Comparison of ENCODE assay signal across 20 cellular contexts in genomic region chrX:14267224-14267623, GRCh38.
A peak's percentile ranks its signal among the peaks of the same experiment; 100 is the strongest.
DNase-seq lines count a peak whose midpoint lies in the region; ATAC-seq, FAIRE-seq and TF ChIP-seq lines count a peak whose summit lies in the region.
"Had no signal": no experiment of that assay in that cellular context is flagged by ENCODE, and none has a peak within 500 bp of the region (broad histone marks: within the 10 kb centered on the region; RNA-seq: fewer than 3 reads in every experiment).

No MANE protein-coding gene starts in this region.

- no peaks in the 10 kb centered on the region for H3K79me2 ChIP-seq in astrocyte (ENCODE audit: insufficient read depth, low read length)

- H4K20me1 ChIP-seq in astrocyte (ENCODE audit: insufficient read depth, low read length) = no peaks in the 10 kb centered on the region
- H4K20me1 ChIP-seq: BLaER1 had no signal

- H3K27me3 ChIP-seq in astrocyte (ENCODE audit: insufficient read depth, low read length) (no peaks in the 10 kb centered on the region), small intestine (ENCODE audit: control insufficient read depth in 2 of 2, insufficient read depth in 2 of 2, low read length in 2 of 2) (no peaks in the 10 kb centered on the region)

- H3K27me3 Mint-ChIP-seq in astrocyte (ENCODE audit: low read depth, unreplicated experiment) = no peaks in the 10 kb centered on the region
- H3K27me3 Mint-ChIP-seq: B cell; CD4-positive, alpha-beta T cell had no signal

- H3K4me2 ChIP-seq in astrocyte (ENCODE audit: low read length) = no peak overlapping the region
- H3K4me2 ChIP-seq: BLaER1, GM23338 had no signal

- no peak overlapping the region for H3K4me3 Mint-ChIP-seq in astrocyte (ENCODE audit: unreplicated experiment)
- H3K4me3 Mint-ChIP-seq: B cell; CD4-positive, alpha-beta T cell; CD8-positive, alpha-beta memory T cell; GM23338; H9 had no signal

- H3K4me3 ChIP-seq in astrocyte (ENCODE audit: insufficient read depth, low read depth, low read length) = no peak overlapping the region
- H3K4me3 ChIP-seq in small intestine (ENCODE audit: low read depth in 1 of 2, low read length in 2 of 2) = no peak overlapping the region
- H3K4me3 ChIP-seq: BLaER1, GM23338 had no signal

- no peaks in the 10 kb centered on the region for H3K36me3 ChIP-seq in astrocyte (ENCODE audit: insufficient read depth, low read length)
- no peaks in the 10 kb centered on the region for H3K36me3 ChIP-seq in small intestine (ENCODE audit: control insufficient read depth in 2 of 2, insufficient read depth in 2 of 2, low read length in 2 of 2)
- H3K36me3 ChIP-seq: BLaER1 had no signal

- peaks cover 3% of the 10 kb centered on the region for H3K9me3 Mint-ChIP-seq in astrocyte (ENCODE audit: unreplicated experiment)
- H3K9me3 Mint-ChIP-seq: CD4-positive, alpha-beta T cell; GM23338 had no signal

- H3K27ac ChIP-seq in astrocyte (ENCODE audit: low read depth, low read length) (no peak overlapping the region), small intestine (ENCODE audit: low read depth in 1 of 2, low read length in 1 of 2) (no peak overlapping the region)
- H3K27ac ChIP-seq: BLaER1, C4-2B had no signal

- TF ChIP-seq CTCF in astrocyte (IDR thresholded peaks at IDR 0.05; ENCODE audit: insufficient read depth, low read depth, low read length) = no peak

- peak; percentile 98 for ATAC-seq in left colon
- ATAC-seq: GM23338, HCT116 had no signal

- FAIRE-seq in astrocyte (lab: Jason Lieb, UNC) (peak; percentile 47), small intestine (lab: Jason Lieb, UNC) (no peak)
- FAIRE-seq: D721Med, GM12891, GM18507 had no signal

- H3K9ac ChIP-seq in astrocyte (ENCODE audit: low read length) = no peak overlapping the region
- H3K9ac ChIP-seq: BLaER1 had no signal

- H3K27ac Mint-ChIP-seq in astrocyte (ENCODE audit: unreplicated experiment) = no peak overlapping the region
- H3K27ac Mint-ChIP-seq: B cell; CD4-positive, alpha-beta T cell; CD8-positive, alpha-beta memory T cell; GM23338; H9 had no signal

- intact Hi-C loops in left colon (cut with DNase I, micrococcal nuclease) = no loop called here

- H3K36me3 Mint-ChIP-seq in astrocyte (ENCODE audit: low read depth, unreplicated experiment) = no peaks in the 10 kb centered on the region
- H3K36me3 Mint-ChIP-seq: CD8-positive, alpha-beta memory T cell had no signal

- no peaks in the 10 kb centered on the region for H3K4me1 Mint-ChIP-seq in astrocyte (ENCODE audit: low read depth, unreplicated experiment)
- H3K4me1 Mint-ChIP-seq: B cell; CD8-positive, alpha-beta memory T cell; GM23338; H9 had no signal

- DNase-seq in astrocyte (ENCODE audit: low read depth) (no peak), left colon (no peak), small intestine (peak; percentile 59), NCI-H2227 treated with DMSO at 0.1 percent for 48 hours (lab: John Stamatoyannopoulos, UW) (no peak), DMS79 (lab: John Stamatoyannopoulos, UW) (no peak), NCI-H1048 (lab: John Stamatoyannopoulos, UW) (no peak)
- DNase-seq: CD4-positive, alpha-beta T cell; CD8-positive, alpha-beta memory T cell; DMS 273 treated with DMSO at 0.1 percent for 48 hours; DMS79 treated with DMSO at 0.1 percent for 48 hours; GF-D8; H9 had no signal

- no peak overlapping the region for H2AFZ ChIP-seq in astrocyte (ENCODE audit: low read depth, low read length)
- H2AFZ ChIP-seq: GM23338 had no signal

- H3K4me1 ChIP-seq in astrocyte (ENCODE audit: insufficient read depth, low read length) (no peaks in the 10 kb centered on the region), small intestine (ENCODE audit: control insufficient read depth in 2 of 2, insufficient read depth in 1 of 2, low read depth in 1 of 2, low read length in 1 of 2) (no peaks in the 10 kb centered on the region)
- H3K4me1 ChIP-seq: BLaER1 had no signal

- H3K9me3 ChIP-seq in astrocyte (ENCODE audit: insufficient read depth, low read depth, low read length) = no peaks in the 10 kb centered on the region
- no peaks in the 10 kb centered on the region for H3K9me3 ChIP-seq in small intestine (ENCODE audit: control insufficient read depth, low read depth)
- H3K9me3 ChIP-seq: BLaER1 had no signal
